1 cellular context compared by ENCODE assay signal in genomic region chr9:110220809-110221208, GRCh38.
A peak's percentile ranks its signal among the peaks of the same experiment; 100 is the strongest.
TF ChIP-seq lines count a peak whose summit lies in the region.

No MANE protein-coding gene starts in this region.

TF ChIP-seq in HepG2, 621 proteins besides CTCF, POLR2A, EP300 and RAD21 (continued from another document and continues in another):
- TF ChIP-seq PRDM10 (CRISPR knock-in tag; IDR thresholded peaks at IDR 0.05; ENCODE audit: low read depth) (no peak), TEF (CRISPR knock-in tag; IDR thresholded peaks at IDR 0.05) (no peak), ZNF737 (CRISPR knock-in tag; IDR thresholded peaks at IDR 0.05; ENCODE audit: borderline replicate concordance) (no peak), NFRKB (IDR thresholded peaks at IDR 0.05) (no peak), ARID3A (IDR thresholded peaks at IDR 0.05; ENCODE audit: low read depth, low read length) (no peak), ZNF138 (CRISPR knock-in tag; IDR thresholded peaks at IDR 0.05; ENCODE audit: low read depth) (no peak), E2F2 (CRISPR knock-in tag; IDR thresholded peaks at IDR 0.05; ENCODE audit: borderline replicate concordance) (no peak), ZNF326 (CRISPR knock-in tag; IDR thresholded peaks at IDR 0.05; ENCODE audit: borderline replicate concordance) (no peak), ZNF432 (CRISPR knock-in tag; IDR thresholded peaks at IDR 0.05; ENCODE audit: borderline replicate concordance) (no peak), ZBTB20 (CRISPR knock-in tag; IDR thresholded peaks at IDR 0.05; ENCODE audit: borderline replicate concordance, low read depth) (peak; percentile 70; the same call in 1 of the 2 replicates), HNF1B (CRISPR knock-in tag; IDR thresholded peaks at IDR 0.05) (0 out of 2 replicates have a peak, but pooled peaks have one; percentile 57), ZNF772 (CRISPR knock-in tag; IDR thresholded peaks at IDR 0.05) (no peak; the same call in 1 of the 2 replicates), EZH2 (conservative IDR thresholded peaks at IDR 0.05; ENCODE audit: low read depth, low read length) (no peak), FOSL2 (CRISPR knock-in tag; IDR thresholded peaks at IDR 0.05) (peak; percentile 53), ZNF20 (CRISPR knock-in tag; IDR thresholded peaks at IDR 0.05) (no peak), ZNF142 (CRISPR knock-in tag; IDR thresholded peaks at IDR 0.05) (no peak), PTBP1 (IDR thresholded peaks at IDR 0.05; ENCODE audit: low read depth, low read length, poor library complexity, severe bottlenecking) (no peak), POGZ (CRISPR knock-in tag; IDR thresholded peaks at IDR 0.05) (peak; percentile 92), PAX8 (CRISPR knock-in tag; IDR thresholded peaks at IDR 0.05; ENCODE audit: borderline replicate concordance) (no peak), TRAFD1 (CRISPR knock-in tag; IDR thresholded peaks at IDR 0.05; ENCODE audit: borderline replicate concordance) (no peak), ZNF589 (CRISPR knock-in tag; conservative IDR thresholded peaks at IDR 0.05) (0 out of 2 replicates have a peak, but pooled peaks have one; percentile 43), PRDM15 (CRISPR knock-in tag; IDR thresholded peaks at IDR 0.05) (no peak), ZXDC (CRISPR knock-in tag; IDR thresholded peaks at IDR 0.05) (no peak), CREBL2 (CRISPR knock-in tag; IDR thresholded peaks at IDR 0.05; ENCODE audit: borderline replicate concordance) (no peak), KLF6 (CRISPR knock-in tag; IDR thresholded peaks at IDR 0.05) (no peak), ZNF746 (CRISPR knock-in tag; IDR thresholded peaks at IDR 0.05) (no peak)
